In the genomic region with DNA sequence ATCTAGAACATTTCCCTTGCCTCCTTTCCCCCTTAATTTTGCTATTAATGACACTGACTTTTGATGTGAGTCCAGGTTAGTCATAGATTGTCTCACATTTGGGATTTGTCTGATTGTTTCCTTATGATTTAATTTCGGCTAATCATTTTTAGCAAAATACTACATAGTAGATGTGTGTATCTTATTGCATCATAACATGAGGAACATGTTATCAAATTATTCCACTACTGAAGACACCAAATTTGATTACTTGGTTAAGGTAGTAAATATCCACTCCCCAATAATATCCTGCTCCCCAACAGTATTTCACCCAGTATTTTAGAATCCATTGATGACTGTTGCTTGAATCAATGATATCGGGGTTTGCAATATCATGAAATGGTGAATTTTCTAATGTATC, we compare ENCODE assay signal across 1 cellular context.
TF ChIP-seq lines count a peak whose summit lies in the region.

No MANE protein-coding gene starts in this region.

TF ChIP-seq in GM12878, 131 proteins besides CTCF, POLR2A, EP300 and RAD21:
- no peak for TF ChIP-seq KDM1A (IDR thresholded peaks at IDR 0.05; ENCODE audit: borderline replicate concordance)
- no peak for TF ChIP-seq ATF7 (IDR thresholded peaks at IDR 0.05; ENCODE audit: low read depth)
- TF ChIP-seq NFXL1 (IDR thresholded peaks at IDR 0.05; ENCODE audit: borderline replicate concordance): no peak
- TF ChIP-seq MTA3 (IDR thresholded peaks at IDR 0.05; ENCODE audit: borderline replicate concordance, low read length): no peak
- no peak for TF ChIP-seq NR2C1 (IDR thresholded peaks at IDR 0.05)
- no peak for TF ChIP-seq ZNF207 (IDR thresholded peaks at IDR 0.05; ENCODE audit: borderline replicate concordance)
- TF ChIP-seq CBX3 (IDR thresholded peaks at IDR 0.05; ENCODE audit: borderline replicate concordance, low read depth): no peak
- TF ChIP-seq SMARCA5 (IDR thresholded peaks at IDR 0.05): no peak
- TF ChIP-seq ZBTB11 (CRISPR knock-in tag; IDR thresholded peaks at IDR 0.05): no peak
